In genomic region chr7:24800667-24801066, GRCh38 we compare ENCODE assay signal across 20 cellular contexts.
"Had no signal": no experiment of that assay in that cellular context is flagged by ENCODE, and none has a peak within 500 bp of the region (broad histone marks: within the 10 kb centered on the region; RNA-seq: fewer than 3 reads in every experiment).

No MANE protein-coding gene starts in this region.

- H3K4me3 Mint-ChIP-seq: activated naive CD4-positive, alpha-beta T cell treated with anti-CD3 and anti-CD28 coated beads, Interleukin-2, amount 50 U/mL, for 24 hours; naive B cell; stimulated activated naive B cell treated with anti-CD40 and anti-IgM and Interleukin-4, amounts not matched to agents 10 μg/mL and 1 μg/mL and 100 μg/mL, for 72 hours; WTC11 had no signal

- H3K27me3 Mint-ChIP-seq: activated naive CD4-positive, alpha-beta T cell treated with anti-CD3 and anti-CD28 coated beads, Interleukin-2, amount 50 U/mL, for 24 hours; naive B cell; progenitor cell of endocrine pancreas; stimulated activated naive B cell treated with anti-CD40 and anti-IgM and Interleukin-4, amounts not matched to agents 10 μg/mL and 1 μg/mL and 100 μg/mL, for 72 hours had no signal

- H3K27ac ChIP-seq: left lung, sigmoid colon, SJSA1, upper lobe of left lung had no signal

- H3K9me3 Mint-ChIP-seq: activated naive CD4-positive, alpha-beta T cell treated with anti-CD3 and anti-CD28 coated beads, Interleukin-2, amount 50 U/mL, for 24 hours; naive B cell; stimulated activated naive B cell treated with anti-CD40 and anti-IgM and Interleukin-4, amounts not matched to agents 10 μg/mL and 1 μg/mL and 100 μg/mL, for 72 hours had no signal

- H3K36me3 ChIP-seq: sigmoid colon had no signal

- H3K9me3 ChIP-seq: left lung, sigmoid colon, SJSA1, upper lobe of left lung had no signal

- H3K4me1 Mint-ChIP-seq: naive B cell; stimulated activated naive B cell treated with anti-CD40 and anti-IgM and Interleukin-4, amounts not matched to agents 10 μg/mL and 1 μg/mL and 100 μg/mL, for 72 hours had no signal

- H3K4me3 ChIP-seq: left lung, lung, sigmoid colon, SJSA1, smooth muscle cell, upper lobe of left lung had no signal

- DNase-seq: activated effector memory CD4-positive, alpha-beta T cell treated with Interleukin-2 at 50 U/mL for 16 hours; central memory CD4-positive, alpha-beta T cell; effector memory CD4-positive, alpha-beta T cell; glutamatergic neuron; hippocampal formation; kidney glomerular epithelial cell; left lung; naive B cell; retina; sigmoid colon; stimulated activated CD4-positive, alpha-beta T cell treated with anti-CD3 and anti-CD28 coated beads, Interleukin-15, amount 100 ng/mL, for 24 hours; stimulated activated naive B cell treated with anti-CD40 and anti-IgM and Interleukin-4, amounts not matched to agents 10 μg/mL and 1 μg/mL and 100 μg/mL, for 72 hours; T1000; upper lobe of left lung had no signal

- H3K27me3 ChIP-seq: left lung, sigmoid colon, SJSA1, upper lobe of left lung had no signal

- H3K27ac Mint-ChIP-seq: activated naive CD4-positive, alpha-beta T cell treated with anti-CD3 and anti-CD28 coated beads, Interleukin-2, amount 50 U/mL, for 24 hours; progenitor cell of endocrine pancreas; stimulated activated naive B cell treated with anti-CD40 and anti-IgM and Interleukin-4, amounts not matched to agents 10 μg/mL and 1 μg/mL and 100 μg/mL, for 72 hours; WTC11 had no signal

- H3K4me1 ChIP-seq: left lung, sigmoid colon, SJSA1, upper lobe of left lung had no signal
